In genomic region chr20:41137412-41138216, GRCh38 we compare ENCODE assay signal across 8 cellular contexts. TPM values are rescaled to one million over a fixed set of nuclear protein-coding genes. Genes with fewer than 3 reads are reported as not detected.
DNase-seq lines count a peak whose midpoint lies in the region; ATAC-seq lines count a peak whose summit lies in the region.

Gene PLCG1, plus strand, starts transcription at chr20:41137543. Its CDS starts 99 bp downstream, at chr20:41137642.

- DNase-seq in CMK (ENCODE audit: low read depth): peak; percentile 40
- DNase-seq in HUDEP-2 (lab: John Stamatoyannopoulos, UW; ENCODE audit: unreplicated experiment in 76 of 76): peak in 52 of 76 experiments; percentile 18 to 76 (median 53)
- peak; percentile 82 for DNase-seq in OCI-M1 (lab: John Stamatoyannopoulos, UW)
- DNase-seq in activated T-cell treated with anti-CD3 and anti-CD28 coated beads, Interleukin-2, amount 50 U/mL, for 24 hours: peak; percentile 89
- DNase-seq in stimulated activated CD8-positive, alpha-beta memory T cell treated with anti-CD3 and anti-CD28 coated beads, Interleukin-7, amount 100 ng/mL, for 24 hours (ENCODE audit: low read depth): peak; percentile 44

- peaks cover 4 to 44% of the 10 kb centered on the region in 2 donors for H3K4me1 ChIP-seq in muscle layer of duodenum (ENCODE audit: control insufficient read depth in 1 of 2, insufficient read depth in 2 of 2, low read length in 2 of 2)

- H3K9me3 ChIP-seq in muscle layer of duodenum (ENCODE audit: control insufficient read depth in 1 of 2, low read length in 2 of 2): no peaks in the 10 kb centered on the region

- H3K4me1 Mint-ChIP-seq in activated T-cell treated with anti-CD3 and anti-CD28 coated beads, Interleukin-2, amount 50 U/mL, for 24 hours (ENCODE audit: low read depth): peaks cover 74% of the 10 kb centered on the region

- H3K27ac ChIP-seq in muscle layer of duodenum (ENCODE audit: low read length): peak within 1 kb of the TSS; percentile 82

- ATAC-seq in GM21360 (IDR thresholded peaks at IDR 0.05; ENCODE audit: unreplicated experiment) (peak; percentile 42), esophagus mucosa (peak; percentile 68)

- H3K27ac Mint-ChIP-seq in activated T-cell treated with anti-CD3 and anti-CD28 coated beads, Interleukin-2, amount 50 U/mL, for 24 hours: peak within 1 kb of the TSS; percentile 97

- H3K36me3 ChIP-seq in muscle layer of duodenum (ENCODE audit: control insufficient read depth in 1 of 2, insufficient read depth in 2 of 2, low read length in 2 of 2): no peaks in the 10 kb centered on the region

- peaks cover 34% of the 10 kb centered on the region for H3K36me3 Mint-ChIP-seq in activated T-cell treated with anti-CD3 and anti-CD28 coated beads, Interleukin-2, amount 50 U/mL, for 24 hours (ENCODE audit: low read depth)

- peak within 1 kb of the TSS; percentile 94 for H3K4me3 Mint-ChIP-seq in activated T-cell treated with anti-CD3 and anti-CD28 coated beads, Interleukin-2, amount 50 U/mL, for 24 hours

- H3K27me3 Mint-ChIP-seq in activated T-cell treated with anti-CD3 and anti-CD28 coated beads, Interleukin-2, amount 50 U/mL, for 24 hours: no peaks in the 10 kb centered on the region

- no peaks in the 10 kb centered on the region for H3K27me3 ChIP-seq in muscle layer of duodenum (ENCODE audit: low read depth, low read length)

- no peaks in the 10 kb centered on the region for H3K9me3 Mint-ChIP-seq in activated T-cell treated with anti-CD3 and anti-CD28 coated beads, Interleukin-2, amount 50 U/mL, for 24 hours

- H3K4me3 ChIP-seq in muscle layer of duodenum (ENCODE audit: low read depth in 1 of 2, low read length in 2 of 2): peak within 1 kb of the TSS; percentile 73 to 82

RNA-seq across cellular contexts. Expression of gene PLCG1, which starts in this region (rescaled TPM):
- 27.1 TPM for total RNA-seq in esophagus mucosa

Comparison
In these comparisons a context has a peak if more than half of its experiments do, and no peak if none do; other contexts are left out.
1. Peak in every context shown above with its lines: DNase-seq, ATAC-seq, H3K4me3 ChIP-seq and H3K27ac ChIP-seq.